In genomic region chr13:67438465-67438864, GRCh38 we compare ENCODE assay signal across 1 cellular context.
TF ChIP-seq lines count a peak whose summit lies in the region.

No MANE protein-coding gene starts in this region.

TF ChIP-seq in HepG2, 621 proteins besides CTCF, POLR2A, EP300 and RAD21 (continued from another document):
- no peak for TF ChIP-seq ZFP62 (CRISPR knock-in tag; IDR thresholded peaks at IDR 0.05)
- TF ChIP-seq STAG1 (CRISPR knock-in tag; IDR thresholded peaks at IDR 0.05): peak; percentile 25
- no peak for TF ChIP-seq ZSCAN9 (CRISPR knock-in tag; IDR thresholded peaks at IDR 0.05; ENCODE audit: borderline replicate concordance)
